ENCODE assay signal across 1 cellular context in the genomic region with DNA sequence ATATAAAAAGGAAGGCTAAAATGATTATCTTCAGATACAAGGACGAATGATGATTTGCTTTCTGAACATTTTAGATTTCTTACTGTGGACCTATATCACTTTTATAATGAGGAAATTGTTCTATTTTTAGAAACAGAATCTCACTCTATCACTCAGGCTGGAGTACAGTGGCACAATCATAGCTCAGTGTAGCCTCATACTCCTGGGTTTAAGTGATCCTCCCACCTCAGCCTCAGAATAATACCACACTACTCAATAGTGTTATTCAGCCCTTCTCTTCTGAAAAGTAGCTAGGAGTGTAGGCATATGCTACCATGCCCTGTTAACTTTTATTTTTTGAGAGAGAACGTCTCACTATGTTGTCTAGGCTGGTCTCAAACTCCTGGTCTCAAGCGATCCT.
TF ChIP-seq lines count a peak whose summit lies in the region.

No MANE protein-coding gene starts in this region.

TF ChIP-seq in K562, 482 proteins besides CTCF, POLR2A, EP300 and RAD21 (continued from another document):
- no peak for TF ChIP-seq BCL6 (CRISPR knock-in tag; IDR thresholded peaks at IDR 0.05)
- TF ChIP-seq SREBF2 (CRISPR knock-in tag; IDR thresholded peaks at IDR 0.05): no peak
- TF ChIP-seq ELK3 (CRISPR knock-in tag; IDR thresholded peaks at IDR 0.05): no peak
- no peak for TF ChIP-seq PTBP1 (IDR thresholded peaks at IDR 0.05; ENCODE audit: low read depth, low read length)
- TF ChIP-seq CREB3 (tag; conservative IDR thresholded peaks at IDR 0.05; ENCODE audit: low read depth): no peak
- TF ChIP-seq RBM34 (IDR thresholded peaks at IDR 0.05; ENCODE audit: borderline replicate concordance, insufficient read depth, low read length): no peak
- no peak for TF ChIP-seq RNF219 (CRISPR knock-in tag; IDR thresholded peaks at IDR 0.05)
- TF ChIP-seq IRF9 (tag; IDR thresholded peaks at IDR 0.05): no peak
- no peak for TF ChIP-seq SRSF1 (IDR thresholded peaks at IDR 0.05; ENCODE audit: low read depth, low read length)
- TF ChIP-seq NCOA6 (IDR thresholded peaks at IDR 0.05): no peak
- no peak for TF ChIP-seq ZNF165 (CRISPR knock-in tag; IDR thresholded peaks at IDR 0.05; ENCODE audit: borderline replicate concordance)
- no peak for TF ChIP-seq ZNF76 (CRISPR knock-in tag; IDR thresholded peaks at IDR 0.05; ENCODE audit: borderline replicate concordance)
